1 cellular context compared by ENCODE assay signal in genomic region chr20:2652724-2653510, GRCh38.
TF ChIP-seq lines count a peak whose summit lies in the region.

No MANE protein-coding gene starts in this region.

TF ChIP-seq in WTC11, 78 proteins besides CTCF, POLR2A, EP300 and RAD21 (continued from another document and continues in another):
- TF ChIP-seq ERG (CRISPR knock-in tag; IDR thresholded peaks at IDR 0.05) (0 out of 2 replicates have a peak, but pooled peaks have one; percentile 25), IRF1 (CRISPR knock-in tag; IDR thresholded peaks at IDR 0.05) (no peak), STAT6 (CRISPR knock-in tag; conservative IDR thresholded peaks at IDR 0.05; ENCODE audit: low read depth) (0 out of 2 replicates have a peak, but pooled peaks have one; percentile 69), USF1 (CRISPR knock-in tag; IDR thresholded peaks at IDR 0.05) (peak; percentile 85), TP53 (CRISPR knock-in tag; IDR thresholded peaks at IDR 0.05) (peak; percentile 78), HMGXB4 (CRISPR knock-in tag; IDR thresholded peaks at IDR 0.05) (no peak), ARID4B (CRISPR knock-in tag; IDR thresholded peaks at IDR 0.05; ENCODE audit: borderline replicate concordance) (peak; percentile 92; the same call in 1 of the 2 replicates), ETV6 (CRISPR knock-in tag; IDR thresholded peaks at IDR 0.05) (peak; percentile 61), ZNF263 (CRISPR knock-in tag; IDR thresholded peaks at IDR 0.05; ENCODE audit: low read depth) (peak; percentile 11; the same call in 1 of the 2 replicates), GABPB1 (CRISPR knock-in tag; IDR thresholded peaks at IDR 0.05) (0 out of 2 replicates have a peak, but pooled peaks have one; percentile 10), KAT7 (CRISPR knock-in tag; IDR thresholded peaks at IDR 0.05; ENCODE audit: borderline replicate concordance) (peak; percentile 62; the same call in 1 of the 2 replicates), ZBTB43 (CRISPR knock-in tag; IDR thresholded peaks at IDR 0.05) (peak; percentile 64; the same call in 1 of the 2 replicates), FOXK1 (CRISPR knock-in tag; IDR thresholded peaks at IDR 0.05) (peak; percentile 37; the same call in 1 of the 2 replicates), FOXP4 (CRISPR knock-in tag; IDR thresholded peaks at IDR 0.05) (peak; percentile 91; the same call in 1 of the 2 replicates), GRHL2 (CRISPR knock-in tag; IDR thresholded peaks at IDR 0.05; ENCODE audit: insufficient replicate concordance, severe bottlenecking) (no peak), E2F1 (CRISPR knock-in tag; IDR thresholded peaks at IDR 0.05) (no peak; the same call in 1 of the 2 replicates), ATF6 (CRISPR knock-in tag; IDR thresholded peaks at IDR 0.05) (peak; percentile 10; the same call in 1 of the 2 replicates), HMGA2 (CRISPR knock-in tag; IDR thresholded peaks at IDR 0.05) (no peak), CREB1 (CRISPR knock-in tag; IDR thresholded peaks at IDR 0.05) (peak; percentile 49; the same call in 1 of the 2 replicates), ZNF425 (CRISPR knock-in tag; conservative IDR thresholded peaks at IDR 0.05) (no peak), RELA (CRISPR knock-in tag; IDR thresholded peaks at IDR 0.05; ENCODE audit: borderline replicate concordance) (peak; percentile 33; the same call in 1 of the 2 replicates)
